2 cellular contexts compared by ENCODE assay signal in genomic region chr19:10653482-10653731, GRCh38.
A peak's percentile ranks its signal among the peaks of the same experiment; 100 is the strongest.
TF ChIP-seq lines count a peak whose summit lies in the region.

No MANE protein-coding gene starts in this region.

TF ChIP-seq in H1, 55 proteins besides CTCF, POLR2A, EP300 and RAD21:
- TF ChIP-seq RNF2 (IDR thresholded peaks at IDR 0.05; ENCODE audit: borderline replicate concordance, low read depth, low read length, missing control alignments, poor library complexity, severe bottlenecking) (no peak), JUN (IDR thresholded peaks at IDR 0.05; ENCODE audit: low read depth, low read length) (no peak), BRCA1 (IDR thresholded peaks at IDR 0.05; ENCODE audit: low read depth, low read length) (peak; percentile 1; the same call in 1 of the 2 replicates), PHF8 (conservative IDR thresholded peaks at IDR 0.05; ENCODE audit: low read depth, low read length) (peak; percentile 84), SIX5 (IDR thresholded peaks at IDR 0.05; ENCODE audit: low read depth, low read length) (no peak), ASH2L (IDR thresholded peaks at IDR 0.05; ENCODE audit: low read length) (peak; percentile 54), HDAC2 (IDR thresholded peaks at IDR 0.05; ENCODE audit: borderline replicate concordance in 1 of 2, low read depth in 2 of 2, low read length in 2 of 2) (peak in 1 of 2 experiments; percentile 58; a peak in 1 of 4 replicates), JUND (IDR thresholded peaks at IDR 0.05; ENCODE audit: low read length) (no peak), NRF1 (IDR thresholded peaks at IDR 0.05; ENCODE audit: low read depth, low read length) (no peak)

TF ChIP-seq in neural cell, 6 proteins besides CTCF, POLR2A, EP300 and RAD21:
- TF ChIP-seq POLR2AphosphoS5 (IDR thresholded peaks at IDR 0.05) (no peak), REST (IDR thresholded peaks at IDR 0.05; ENCODE audit: borderline replicate concordance) (peak; percentile 93), TAF1 (IDR thresholded peaks at IDR 0.05; ENCODE audit: low read depth) (peak; percentile 49), SMC3 (conservative IDR thresholded peaks at IDR 0.05; ENCODE audit: poor library complexity) (no peak), EZH2 (IDR thresholded peaks at IDR 0.05; ENCODE audit: borderline replicate concordance, insufficient read depth, low read length, poor library complexity, severe bottlenecking) (no peak)
